Comparison of ENCODE assay signal across 8 cellular contexts in genomic region chr21:38861989-38862683, GRCh38. TPM values are rescaled to one million over a fixed set of nuclear protein-coding genes. Genes with fewer than 3 reads are reported as not detected.
A peak's percentile ranks its signal among the peaks of the same experiment; 100 is the strongest.
DNase-seq lines count a peak whose midpoint lies in the region; ATAC-seq and TF ChIP-seq lines count a peak whose summit lies in the region.
"Had no signal": no experiment of that assay in that cellular context is flagged by ENCODE, and none has a peak within 500 bp of the region (broad histone marks: within the 10 kb centered on the region; RNA-seq: fewer than 3 reads in every experiment).

No MANE protein-coding gene starts in this region.

- no peak overlapping the region for H3K4me3 Mint-ChIP-seq in activated CD4-positive, alpha-beta T cell treated with anti-CD3 and anti-CD28 coated beads for 36 hours

- H3K27me3 Mint-ChIP-seq in activated CD4-positive, alpha-beta T cell treated with anti-CD3 and anti-CD28 coated beads for 36 hours, result peaks cover 8% of the 10 kb centered on the region

- no peak for TF ChIP-seq CTCF in osteoblast (IDR thresholded peaks at IDR 0.05; ENCODE audit: extremely low read depth, low read depth, low read length)

- CTCF ChIA-PET in activated CD4-positive, alpha-beta T cell treated with anti-CD3 and anti-CD28 coated beads for 36 hours (lab: Charles Lee), result no interaction called here

- no peak overlapping the region for H3K4me3 ChIP-seq in osteoblast (ENCODE audit: insufficient read depth, low read length)
- H3K4me3 ChIP-seq: tibial artery had no signal

- no peaks in the 10 kb centered on the region for H3K36me3 Mint-ChIP-seq in activated CD4-positive, alpha-beta T cell treated with anti-CD3 and anti-CD28 coated beads for 36 hours (ENCODE audit: low read depth)

- no peak overlapping the region for H3K27ac ChIP-seq in osteoblast (ENCODE audit: low read depth, low read length)
- H3K27ac ChIP-seq: tibial artery had no signal

- H3K9me3 ChIP-seq in osteoblast (ENCODE audit: low read depth, low read length), result no peaks in the 10 kb centered on the region
- H3K9me3 ChIP-seq: tibial artery had no signal

- H3K4me1 ChIP-seq in osteoblast (ENCODE audit: insufficient read depth, low read length), result no peaks in the 10 kb centered on the region
- H3K4me1 ChIP-seq: tibial artery had no signal

- H2AFZ ChIP-seq in osteoblast (ENCODE audit: low read length), result no peak overlapping the region

- ATAC-seq in GM19025 (IDR thresholded peaks at IDR 0.05; ENCODE audit: low read depth, unreplicated experiment) (peak; percentile 83), HG02642 (IDR thresholded peaks at IDR 0.05; ENCODE audit: poor library complexity, unreplicated experiment) (peak; percentile 84)
- ATAC-seq in activated CD4-positive, alpha-beta T cell treated with anti-CD3 and anti-CD28 coated beads for 36 hours, result no peak

- no peaks in the 10 kb centered on the region for H4K20me1 ChIP-seq in osteoblast (ENCODE audit: insufficient read depth, low read length)

- peaks cover 13% of the 10 kb centered on the region for H3K27me3 ChIP-seq in osteoblast (ENCODE audit: insufficient read depth, low read length)
- H3K27me3 ChIP-seq: tibial artery had no signal

- POLR2A ChIA-PET in activated CD4-positive, alpha-beta T cell treated with anti-CD3 and anti-CD28 coated beads for 36 hours (lab: Charles Lee), result no interaction called here

- no peaks in the 10 kb centered on the region for H3K4me1 Mint-ChIP-seq in activated CD4-positive, alpha-beta T cell treated with anti-CD3 and anti-CD28 coated beads for 36 hours

- no peak overlapping the region for H3K27ac Mint-ChIP-seq in activated CD4-positive, alpha-beta T cell treated with anti-CD3 and anti-CD28 coated beads for 36 hours

- in situ Hi-C loops in KBM-7 (cut with MboI; ENCODE audit: low pct_unique_long_range_greater_than_20kb, low sequenced_read_pairs), result no loop called here

- no peaks in the 10 kb centered on the region for H3K79me2 ChIP-seq in osteoblast (ENCODE audit: insufficient read depth, low read length)

- H3K9me3 Mint-ChIP-seq in activated CD4-positive, alpha-beta T cell treated with anti-CD3 and anti-CD28 coated beads for 36 hours (ENCODE audit: low read depth), result no peaks in the 10 kb centered on the region

- DNase-seq in KBM-7 (peak; percentile 38), myocyte (ENCODE audit: low read depth) (peak; percentile 33), osteoblast (ENCODE audit: insufficient read length, low spot score, missing footprints) (no peak), NCI-H146 treated with DMSO at 0.1 percent for 48 hours (lab: John Stamatoyannopoulos, UW; ENCODE audit: unreplicated experiment) (no peak)
- no peak for DNase-seq in activated CD4-positive, alpha-beta T cell treated with anti-CD3 and anti-CD28 coated beads for 36 hours
- DNase-seq: tibial artery had no signal

- H3K36me3 ChIP-seq in osteoblast (ENCODE audit: insufficient read depth, low read length), result no peaks in the 10 kb centered on the region
- H3K36me3 ChIP-seq: tibial artery had no signal

- intact Hi-C loops in activated CD4-positive, alpha-beta T cell treated with anti-CD3 and anti-CD28 coated beads for 36 hours (cut with DNase I, micrococcal nuclease), result loop anchor here in 1 of 2 experiments (10.0 kb wide), 1 partner anchor 337 kb away; no protein-coding TSS in a partner anchor

- H3K4me2 ChIP-seq in osteoblast (ENCODE audit: insufficient read depth, low read length), result no peak overlapping the region

RNA-seq across cellular contexts. Expression of gene ETS2, which starts 56.4 kb away (rescaled TPM):
- total RNA-seq in myocyte, result 4.3 and 8.2 TPM in 2 replicates
- 6.6 TPM for polyA plus RNA-seq in myocyte (2012)
- 2.7 and 4.0 TPM in 2 replicates for total RNA-seq in osteoblast
- 10 to 100 TPM; 44.7 to 61.9 TPM for total RNA-seq in activated CD4-positive, alpha-beta T cell treated with anti-CD3 and anti-CD28 coated beads for 36 hours

Comparison
In these comparisons a context has a peak if more than half of its experiments do, and no peak if none do; other contexts are left out.
1. DNase-seq: peak in KBM-7 (single experiment) and myocyte (single experiment); none in osteoblast (single experiment), NCI-H146 treated with DMSO at 0.1 percent for 48 hours (single experiment) and activated CD4-positive, alpha-beta T cell treated with anti-CD3 and anti-CD28 coated beads for 36 hours (single experiment).